9 cellular contexts compared by ENCODE assay signal in the genomic region with DNA sequence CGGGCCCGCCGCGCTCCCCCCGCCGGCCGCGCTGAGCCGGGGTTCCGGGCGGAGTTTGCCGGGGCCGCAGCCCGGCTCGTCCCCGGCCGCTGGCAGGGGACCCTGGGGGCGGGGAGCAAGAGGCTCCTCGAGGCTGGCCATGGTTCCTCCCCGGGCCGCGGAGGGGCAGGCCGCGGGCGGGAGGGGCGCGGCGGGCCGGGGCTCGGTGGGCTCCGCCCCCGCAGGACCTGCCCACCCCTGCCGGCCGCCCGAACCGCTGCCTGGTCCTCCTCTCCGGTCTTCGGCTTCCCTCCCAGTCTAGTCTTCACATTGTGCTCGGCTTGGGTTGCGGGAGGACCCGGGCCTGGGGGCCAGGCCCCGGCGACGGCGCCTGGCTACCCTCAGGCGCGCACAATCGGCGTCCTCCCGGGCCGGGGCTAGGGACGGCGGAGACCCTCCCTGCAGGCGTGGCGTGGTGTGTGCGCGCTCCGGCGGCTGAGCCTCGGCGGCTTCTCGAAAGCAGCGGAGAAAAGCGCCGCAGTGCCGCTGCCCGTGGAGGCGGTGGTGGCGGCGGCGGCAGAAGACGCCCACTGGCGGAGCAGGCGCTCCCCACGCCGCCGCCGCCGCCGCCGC. TPM values are rescaled to one million over a fixed set of nuclear protein-coding genes. Genes with fewer than 3 reads are reported as not detected.
DNase-seq lines count a peak whose midpoint lies in the region; ATAC-seq and TF ChIP-seq lines count a peak whose summit lies in the region.
"Had no signal": no experiment of that assay in that cellular context is flagged by ENCODE, and none has a peak within 500 bp of the region (broad histone marks: within the 10 kb centered on the region; RNA-seq: fewer than 3 reads in every experiment).

A gene (minus strand): TSS at position 571 of the 612 bp plus-strand sequence. CDS start 430 bp downstream, at position 141.

- ATAC-seq in GM18858 (IDR thresholded peaks at IDR 0.05; ENCODE audit: unreplicated experiment): no peak

- DNase-seq in NCI-H748 (lab: John Stamatoyannopoulos, UW; ENCODE audit: unreplicated experiment) (peak; percentile 64), NCI-H748 treated with DMSO at 0.1 percent for 48 hours (lab: John Stamatoyannopoulos, UW) (no peak), astrocyte of the cerebellum (ENCODE audit: low read depth) (no peak), iPS-NIHi7 (ENCODE audit: extremely low spot score) (peak; percentile 75), spleen (no peak), HCEC 1CT (no peak), DMS153 (lab: John Stamatoyannopoulos, UW) (no peak)

- H3K4me1 ChIP-seq in spleen: peaks cover 0 to 46% (median 24%) of the 10 kb centered on the region in 6 donors

- no peaks in the 10 kb centered on the region for H3K9me3 ChIP-seq in spleen

- in situ Hi-C loops in astrocyte of the cerebellum (cut with HindIII; ENCODE audit: low sequenced_read_pairs): no loop called here

- no peak for TF ChIP-seq POLR2A in spleen (IDR thresholded peaks at IDR 0.05)

- peak within 1 kb of the TSS in 7 of 8 donors; percentile 55 to 85 (median 75) for H3K27ac ChIP-seq in spleen

- peaks cover 0 to 93% (median 49%) of the 10 kb centered on the region in 7 donors for H3K27me3 ChIP-seq in spleen (replicated peaks in 1 of 7)

- peak within 1 kb of the TSS; percentile 61 for H3K4me3 ChIP-seq in astrocyte of the cerebellum (ENCODE audit: low read depth, low read length)
- H3K4me3 ChIP-seq in spleen: peak within 1 kb of the TSS; percentile 30 to 72 (median 50)

- H3K36me3 ChIP-seq in spleen: no peaks in the 10 kb centered on the region

- no peak for TF ChIP-seq CTCF in astrocyte of the cerebellum (IDR thresholded peaks at IDR 0.05; ENCODE audit: low read depth, low read length, missing control alignments)
- TF ChIP-seq CTCF in spleen (IDR thresholded peaks at IDR 0.05 in 8 of 11, conservative IDR thresholded peaks at IDR 0.05 in 3 of 11): peak in 1 of 11 experiments; percentile 22

- intact Hi-C loops in spleen (cut with DNase I; ENCODE audit: low total_unique reads): loop anchor here (10.0 kb wide), 1 partner anchor 218 kb away; no protein-coding TSS in a partner anchor

- WGBS in spleen, 5 donors: 1 to 9% (median 1%) methylated on average over 30 to 81 of the region's 81 CpGs

RNA-seq across cellular contexts. Expression of the gene that starts here (rescaled TPM):
- 10 to 100 TPM in 5 of 7 donors, 1 to 10 TPM in 2; 7.5 to 28.2 (median 10.6) TPM for total RNA-seq in spleen
- polyA plus RNA-seq in spleen: 1 to 10 TPM; 1.1 to 2.5 (median 2.2) TPM
- total RNA-seq: CD4-positive, CD25-positive, alpha-beta regulatory T cell had no signal
- polyA plus RNA-seq: CD4-positive, CD25-positive, alpha-beta regulatory T cell had no signal

Comparison
In these comparisons a context has a peak if more than half of its experiments do, and no peak if none do; other contexts are left out.
1. DNase-seq: peak in NCI-H748 (single experiment) and iPS-NIHi7 (single experiment); none in NCI-H748 treated with DMSO at 0.1 percent for 48 hours (single experiment), astrocyte of the cerebellum (single experiment), spleen (single experiment), HCEC 1CT (single experiment) and DMS153 (single experiment).